1 cellular context compared by ENCODE assay signal in the genomic region with DNA sequence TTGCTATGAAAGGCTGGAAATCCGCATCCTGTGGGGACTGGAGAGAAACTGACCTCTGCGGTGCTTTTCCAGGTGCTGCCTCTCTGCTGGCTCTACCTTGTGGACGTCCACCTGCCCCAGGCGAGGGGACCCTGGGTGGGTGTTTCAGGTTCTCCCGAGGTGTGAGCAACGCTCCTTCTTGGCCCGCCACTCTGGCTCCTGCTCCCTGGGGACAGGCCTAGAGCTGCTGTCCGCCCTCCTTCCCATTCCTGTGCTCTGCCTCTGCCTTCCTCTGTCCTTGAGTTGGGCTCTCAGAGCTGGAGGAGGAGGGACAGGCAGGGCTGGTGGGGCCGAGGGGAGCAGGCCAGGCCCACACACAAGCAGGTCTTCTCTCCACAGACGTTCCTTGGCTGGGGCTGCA.
TF ChIP-seq lines count a peak whose summit lies in the region.

No MANE protein-coding gene starts in this region.

TF ChIP-seq in H1, 55 proteins besides CTCF, POLR2A, EP300 and RAD21 (continued from another document):
- TF ChIP-seq, protein P1, sequence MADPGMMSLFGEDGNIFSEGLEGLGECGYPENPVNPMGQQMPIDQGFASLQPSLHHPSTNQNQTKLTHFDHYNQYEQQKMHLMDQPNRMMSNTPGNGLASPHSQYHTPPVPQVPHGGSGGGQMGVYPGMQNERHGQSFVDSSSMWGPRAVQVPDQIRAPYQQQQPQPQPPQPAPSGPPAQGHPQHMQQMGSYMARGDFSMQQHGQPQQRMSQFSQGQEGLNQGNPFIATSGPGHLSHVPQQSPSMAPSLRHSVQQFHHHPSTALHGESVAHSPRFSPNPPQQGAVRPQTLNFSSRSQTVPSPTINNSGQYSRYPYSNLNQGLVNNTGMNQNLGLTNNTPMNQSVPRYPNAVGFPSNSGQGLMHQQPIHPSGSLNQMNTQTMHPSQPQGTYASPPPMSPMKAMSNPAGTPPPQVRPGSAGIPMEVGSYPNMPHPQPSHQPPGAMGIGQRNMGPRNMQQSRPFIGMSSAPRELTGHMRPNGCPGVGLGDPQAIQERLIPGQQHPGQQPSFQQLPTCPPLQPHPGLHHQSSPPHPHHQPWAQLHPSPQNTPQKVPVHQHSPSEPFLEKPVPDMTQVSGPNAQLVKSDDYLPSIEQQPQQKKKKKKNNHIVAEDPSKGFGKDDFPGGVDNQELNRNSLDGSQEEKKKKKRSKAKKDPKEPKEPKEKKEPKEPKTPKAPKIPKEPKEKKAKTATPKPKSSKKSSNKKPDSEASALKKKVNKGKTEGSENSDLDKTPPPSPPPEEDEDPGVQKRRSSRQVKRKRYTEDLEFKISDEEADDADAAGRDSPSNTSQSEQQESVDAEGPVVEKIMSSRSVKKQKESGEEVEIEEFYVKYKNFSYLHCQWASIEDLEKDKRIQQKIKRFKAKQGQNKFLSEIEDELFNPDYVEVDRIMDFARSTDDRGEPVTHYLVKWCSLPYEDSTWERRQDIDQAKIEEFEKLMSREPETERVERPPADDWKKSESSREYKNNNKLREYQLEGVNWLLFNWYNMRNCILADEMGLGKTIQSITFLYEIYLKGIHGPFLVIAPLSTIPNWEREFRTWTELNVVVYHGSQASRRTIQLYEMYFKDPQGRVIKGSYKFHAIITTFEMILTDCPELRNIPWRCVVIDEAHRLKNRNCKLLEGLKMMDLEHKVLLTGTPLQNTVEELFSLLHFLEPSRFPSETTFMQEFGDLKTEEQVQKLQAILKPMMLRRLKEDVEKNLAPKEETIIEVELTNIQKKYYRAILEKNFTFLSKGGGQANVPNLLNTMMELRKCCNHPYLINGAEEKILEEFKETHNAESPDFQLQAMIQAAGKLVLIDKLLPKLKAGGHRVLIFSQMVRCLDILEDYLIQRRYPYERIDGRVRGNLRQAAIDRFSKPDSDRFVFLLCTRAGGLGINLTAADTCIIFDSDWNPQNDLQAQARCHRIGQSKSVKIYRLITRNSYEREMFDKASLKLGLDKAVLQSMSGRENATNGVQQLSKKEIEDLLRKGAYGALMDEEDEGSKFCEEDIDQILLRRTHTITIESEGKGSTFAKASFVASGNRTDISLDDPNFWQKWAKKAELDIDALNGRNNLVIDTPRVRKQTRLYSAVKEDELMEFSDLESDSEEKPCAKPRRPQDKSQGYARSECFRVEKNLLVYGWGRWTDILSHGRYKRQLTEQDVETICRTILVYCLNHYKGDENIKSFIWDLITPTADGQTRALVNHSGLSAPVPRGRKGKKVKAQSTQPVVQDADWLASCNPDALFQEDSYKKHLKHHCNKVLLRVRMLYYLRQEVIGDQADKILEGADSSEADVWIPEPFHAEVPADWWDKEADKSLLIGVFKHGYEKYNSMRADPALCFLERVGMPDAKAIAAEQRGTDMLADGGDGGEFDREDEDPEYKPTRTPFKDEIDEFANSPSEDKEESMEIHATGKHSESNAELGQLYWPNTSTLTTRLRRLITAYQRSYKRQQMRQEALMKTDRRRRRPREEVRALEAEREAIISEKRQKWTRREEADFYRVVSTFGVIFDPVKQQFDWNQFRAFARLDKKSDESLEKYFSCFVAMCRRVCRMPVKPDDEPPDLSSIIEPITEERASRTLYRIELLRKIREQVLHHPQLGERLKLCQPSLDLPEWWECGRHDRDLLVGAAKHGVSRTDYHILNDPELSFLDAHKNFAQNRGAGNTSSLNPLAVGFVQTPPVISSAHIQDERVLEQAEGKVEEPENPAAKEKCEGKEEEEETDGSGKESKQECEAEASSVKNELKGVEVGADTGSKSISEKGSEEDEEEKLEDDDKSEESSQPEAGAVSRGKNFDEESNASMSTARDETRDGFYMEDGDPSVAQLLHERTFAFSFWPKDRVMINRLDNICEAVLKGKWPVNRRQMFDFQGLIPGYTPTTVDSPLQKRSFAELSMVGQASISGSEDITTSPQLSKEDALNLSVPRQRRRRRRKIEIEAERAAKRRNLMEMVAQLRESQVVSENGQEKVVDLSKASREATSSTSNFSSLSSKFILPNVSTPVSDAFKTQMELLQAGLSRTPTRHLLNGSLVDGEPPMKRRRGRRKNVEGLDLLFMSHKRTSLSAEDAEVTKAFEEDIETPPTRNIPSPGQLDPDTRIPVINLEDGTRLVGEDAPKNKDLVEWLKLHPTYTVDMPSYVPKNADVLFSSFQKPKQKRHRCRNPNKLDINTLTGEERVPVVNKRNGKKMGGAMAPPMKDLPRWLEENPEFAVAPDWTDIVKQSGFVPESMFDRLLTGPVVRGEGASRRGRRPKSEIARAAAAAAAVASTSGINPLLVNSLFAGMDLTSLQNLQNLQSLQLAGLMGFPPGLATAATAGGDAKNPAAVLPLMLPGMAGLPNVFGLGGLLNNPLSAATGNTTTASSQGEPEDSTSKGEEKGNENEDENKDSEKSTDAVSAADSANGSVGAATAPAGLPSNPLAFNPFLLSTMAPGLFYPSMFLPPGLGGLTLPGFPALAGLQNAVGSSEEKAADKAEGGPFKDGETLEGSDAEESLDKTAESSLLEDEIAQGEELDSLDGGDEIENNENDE (IDR thresholded peaks at IDR 0.05; ENCODE audit: insufficient replicate concordance, low read length): no peak
- TF ChIP-seq SRF (IDR thresholded peaks at IDR 0.05; ENCODE audit: low read depth, low read length): no peak
- no peak for TF ChIP-seq GTF2F1 (IDR thresholded peaks at IDR 0.05; ENCODE audit: borderline replicate concordance, low read depth, low read length)
- TF ChIP-seq ZNF274 (IDR thresholded peaks at IDR 0.05; ENCODE audit: borderline replicate concordance, extremely low read depth, low read length): no peak
- no peak for TF ChIP-seq CTBP2 (IDR thresholded peaks at IDR 0.05; ENCODE audit: borderline replicate concordance, insufficient read depth, insufficient read length, low read length)
- TF ChIP-seq KDM5A (IDR thresholded peaks at IDR 0.05; ENCODE audit: low read length): no peak
- TF ChIP-seq BACH1 (IDR thresholded peaks at IDR 0.05; ENCODE audit: low read length): no peak
- TF ChIP-seq KDM4A (IDR thresholded peaks at IDR 0.05; ENCODE audit: low read depth, low read length, severe bottlenecking): no peak
- no peak for TF ChIP-seq RNF2 (IDR thresholded peaks at IDR 0.05; ENCODE audit: borderline replicate concordance, low read depth, low read length, missing control alignments, poor library complexity, severe bottlenecking)
